Comparison of ENCODE assay signal across 35 cellular contexts in genomic region chr4:141144207-141144606, GRCh38.
"Had no signal": no experiment of that assay in that cellular context is flagged by ENCODE, and none has a peak within 500 bp of the region (broad histone marks: within the 10 kb centered on the region; RNA-seq: fewer than 3 reads in every experiment).

No MANE protein-coding gene starts in this region.

- H3K27me3 ChIP-seq: MG63 had no signal

- DNase-seq: Karpas-422, Kasumi-1, KBM-7, KG1, MG63, MM.1S, MV-4-11, NCI-H1048, NCI-H1092, NCI-H1092 treated with DMSO at 0.1 percent for 48 hours, NCI-H1105, NCI-H1105 treated with DMSO at 0.1 percent for 48 hours, NCI-H1417, NCI-H1417 treated with DMSO at 0.1 percent for 48 hours, NCI-H1436, NCI-H1436 treated with DMSO at 0.1 percent for 48 hours, NCI-H146, NCI-H1694, NCI-H1694 treated with DMSO at 0.1 percent for 48 hours, NCI-H187, NCI-H187 treated with DMSO at 0.1 percent for 48 hours, NCI-H1930, NCI-H2029, NCI-H2029 treated with DMSO at 0.1 percent for 48 hours, NCI-H2081, NCI-H2081 treated with DMSO at 0.1 percent for 48 hours, NCI-H2107, NCI-H2171, NCI-H2171 treated with DMSO at 0.1 percent for 48 hours, NCI-H2227 treated with DMSO at 0.1 percent for 48 hours, NCI-H226, NCI-H345, NCI-H446, NCI-H446 treated with DMSO at 0.1 percent for 48 hours had no signal

- H3K36me3 ChIP-seq: MG63 had no signal

- H3K4me3 ChIP-seq: MG63 had no signal

- H3K9me3 ChIP-seq: MG63 had no signal

- H3K27ac ChIP-seq: KMS-11 had no signal

- H3K4me2 ChIP-seq: KMS-11 had no signal

- H3K9ac ChIP-seq: KMS-11 had no signal
